In genomic region chr17:41329279-41329925, GRCh38 we compare ENCODE assay signal across 8 cellular contexts. TPM values are rescaled to one million over a fixed set of nuclear protein-coding genes. Genes with fewer than 3 reads are reported as not detected.
DNase-seq lines count a peak whose midpoint lies in the region; ATAC-seq and TF ChIP-seq lines count a peak whose summit lies in the region.

No MANE protein-coding gene starts in this region.

- WGBS in gastroesophageal sphincter (ENCODE audit: low coverage in 1 of 2), 2 donors, result 18 to 36% methylated on average over 2 to 7 of the region's 13 CpGs

- DNase-seq in DMS153 treated with DMSO at 0.1 percent for 48 hours (lab: John Stamatoyannopoulos, UW; ENCODE audit: unreplicated experiment), result peak; percentile 47
- peak; percentile 43 for DNase-seq in HS-27A (ENCODE audit: low read depth)
- DNase-seq in SJCRH30, result peak; percentile 53 to 75
- peak; percentile 72 for DNase-seq in epithelial cell of esophagus (ENCODE audit: low read depth)
- DNase-seq in neural crest cell (ENCODE audit: low read depth, low spot score), result peak; percentile 59
- DNase-seq in NOMO-1 (lab: John Stamatoyannopoulos, UW; ENCODE audit: unreplicated experiment in 2 of 2), result no peak

- no peaks in the 10 kb centered on the region for H3K36me3 Mint-ChIP-seq in neural crest cell (ENCODE audit: low read depth)

- H3K9me3 Mint-ChIP-seq in neural crest cell, result no peaks in the 10 kb centered on the region

- ATAC-seq in HG03039 (IDR thresholded peaks at IDR 0.05; ENCODE audit: unreplicated experiment), result no peak
- no peak for ATAC-seq in gastroesophageal sphincter

- H3K4me1 Mint-ChIP-seq in neural crest cell, result no peaks in the 10 kb centered on the region

- no peak overlapping the region for H3K4me3 ChIP-seq in SJCRH30
- H3K4me3 ChIP-seq in epithelial cell of esophagus (ENCODE audit: low read length), result no peak overlapping the region
- H3K4me3 ChIP-seq in gastroesophageal sphincter, result no peak overlapping the region

- H3K27ac ChIP-seq in SJCRH30 (no peak overlapping the region), gastroesophageal sphincter (no peak overlapping the region)

- no peak for TF ChIP-seq POLR2A in gastroesophageal sphincter (IDR thresholded peaks at IDR 0.05)

- H3K27me3 ChIP-seq in SJCRH30 (no peaks in the 10 kb centered on the region), gastroesophageal sphincter (peaks cover 8% of the 10 kb centered on the region)

- H3K4me1 ChIP-seq in SJCRH30, result no peaks in the 10 kb centered on the region
- H3K4me1 ChIP-seq in gastroesophageal sphincter, result no peaks in the 10 kb centered on the region

- H3K9me3 ChIP-seq in SJCRH30 (replicated peaks) (no peaks in the 10 kb centered on the region), gastroesophageal sphincter (no peaks in the 10 kb centered on the region)

- H3K36me3 ChIP-seq in SJCRH30, result no peaks in the 10 kb centered on the region
- H3K36me3 ChIP-seq in gastroesophageal sphincter, result no peaks in the 10 kb centered on the region

- no peak overlapping the region for H3K27ac Mint-ChIP-seq in neural crest cell (ENCODE audit: unreplicated experiment)

- TF ChIP-seq CTCF in epithelial cell of esophagus (IDR thresholded peaks at IDR 0.05; ENCODE audit: insufficient read depth, low read depth, low read length, missing control alignments), result peak; percentile 89
- TF ChIP-seq CTCF in neural crest cell (conservative IDR thresholded peaks at IDR 0.05), result peak; percentile 74
- TF ChIP-seq CTCF in gastroesophageal sphincter (IDR thresholded peaks at IDR 0.05), result peak in 2 of 4 experiments; percentile 47 to 56

- TF ChIP-seq EP300 in gastroesophageal sphincter (IDR thresholded peaks at IDR 0.05), result no peak

- no peaks in the 10 kb centered on the region for H3K27me3 Mint-ChIP-seq in neural crest cell (ENCODE audit: low read depth)

- no peak overlapping the region for H3K4me3 Mint-ChIP-seq in neural crest cell

RNA-seq across cellular contexts. Expression of gene KRTAP17-1, which starts 13.9 kb away (rescaled TPM):
- not detected in 2 replicates for total RNA-seq in SJCRH30 (2014; rRNA removed; shearing (Covaris generic))
- total RNA-seq in neural crest cell, result not detected in 2 replicates
- not detected for total RNA-seq in gastroesophageal sphincter

RNA-seq across cellular contexts. Expression of gene KRTAP16-1, which starts 20.3 kb away (rescaled TPM):
- total RNA-seq in SJCRH30 (2014; rRNA removed; shearing (Covaris generic)), result not detected in 2 replicates
- total RNA-seq in neural crest cell (not detected in 2 replicates), gastroesophageal sphincter (not detected)

RNA-seq across cellular contexts. Expression of gene KRT33A, which starts 21.2 kb away (rescaled TPM):
- total RNA-seq in SJCRH30 (2014; rRNA removed; shearing (Covaris generic)), result not detected in 2 replicates
- total RNA-seq in neural crest cell, result not detected in 2 replicates
- total RNA-seq in gastroesophageal sphincter, result not detected

RNA-seq across cellular contexts. Expression of gene KRTAP29-1, which starts 26.8 kb away (rescaled TPM):
- total RNA-seq in SJCRH30 (2014; rRNA removed; shearing (Covaris generic)), result not detected in 2 replicates
- not detected in 2 replicates for total RNA-seq in neural crest cell
- total RNA-seq in gastroesophageal sphincter, result not detected

RNA-seq across cellular contexts. Expression of gene KRT33B, which starts 40.2 kb away (rescaled TPM):
- not detected in 2 replicates for total RNA-seq in SJCRH30 (2014; rRNA removed; shearing (Covaris generic))
- total RNA-seq in neural crest cell (not detected in 2 replicates), gastroesophageal sphincter (not detected)

Comparison
In these comparisons a context has a peak if more than half of its experiments do, and no peak if none do; other contexts are left out.
1. DNase-seq: peak in DMS153 treated with DMSO at 0.1 percent for 48 hours (single experiment), HS-27A (single experiment), SJCRH30 (2 of 2), epithelial cell of esophagus (single experiment) and neural crest cell (single experiment); none in NOMO-1 (0 of 2).